ENCODE assay signal across 24 cellular contexts in genomic region chr2:237259201-237259600, GRCh38.
DNase-seq lines count a peak whose midpoint lies in the region; ATAC-seq, FAIRE-seq and TF ChIP-seq lines count a peak whose summit lies in the region.
"Had no signal": no experiment of that assay in that cellular context is flagged by ENCODE, and none has a peak within 500 bp of the region (broad histone marks: within the 10 kb centered on the region; RNA-seq: fewer than 3 reads in every experiment).

No MANE protein-coding gene starts in this region.

- no peak overlapping the region for H3K18ac ChIP-seq in H1 (ENCODE audit: extremely low read depth, low read length)

- H4K8ac ChIP-seq in H1 (ENCODE audit: extremely low read depth, insufficient read depth, low read length), result peak overlapping the region; percentile 4; the same call in 1 of the 2 replicates

- H2AK5ac ChIP-seq in H1 (ENCODE audit: low read depth, low read length), result no peak overlapping the region

- H3F3A ChIP-seq in GM23338 (replicated peaks; ENCODE audit: low read depth) (no peaks in the 10 kb centered on the region), smooth muscle cell (ENCODE audit: low read depth) (peaks cover 36% of the 10 kb centered on the region)

- H3K56ac ChIP-seq in H1 (replicated peaks; ENCODE audit: insufficient read length, low read depth, low read length), result no peak overlapping the region

- H2BK20ac ChIP-seq in H1 (ENCODE audit: low read length), result no peak overlapping the region

- FAIRE-seq in H1 (lab: Jason Lieb, UNC), result no peak
- FAIRE-seq: GM12891 had no signal

- intact Hi-C loops in lower lobe of right lung (cut with DNase I), result no loop called here

- no peak overlapping the region for H2BK15ac ChIP-seq in H1 (ENCODE audit: low read length)

- no peak for TF ChIP-seq CTCF in GM23338 (conservative IDR thresholded peaks at IDR 0.05; ENCODE audit: low read depth in 2 of 2)
- TF ChIP-seq CTCF in H1 (IDR thresholded peaks at IDR 0.05; ENCODE audit: control extremely low read depth in 1 of 3, insufficient read depth in 1 of 3, low read depth in 1 of 3, low read length in 3 of 3), result no peak
- no peak for TF ChIP-seq CTCF in lower lobe of right lung (IDR thresholded peaks at IDR 0.05)
- no peak for TF ChIP-seq CTCF in smooth muscle cell (IDR thresholded peaks at IDR 0.05; ENCODE audit: borderline replicate concordance, insufficient read depth, poor library complexity, severe bottlenecking)

- H3K27ac ChIP-seq in GM23338 (ENCODE audit: low read depth) (no peak overlapping the region), H1 (ENCODE audit: low read depth, low read length) (no peak overlapping the region), lower lobe of right lung (peak overlapping the region; percentile 43), smooth muscle cell (ENCODE audit: low read depth) (peak overlapping the region; percentile 98)
- H3K27ac ChIP-seq: C4-2B, epithelial cell of prostate, suprapubic skin had no signal

- no peak overlapping the region for H3K4me2 ChIP-seq in GM23338
- no peak overlapping the region for H3K4me2 ChIP-seq in H1 (ENCODE audit: insufficient read depth in 1 of 2, low read depth in 2 of 2, low read length in 2 of 2)
- H3K4me2 ChIP-seq in smooth muscle cell, result peak overlapping the region; percentile 76

- no peak overlapping the region for H2BK5ac ChIP-seq in H1 (ENCODE audit: low read depth, low read length)

- H3K27me3 ChIP-seq in GM23338 (ENCODE audit: insufficient read depth) (no peaks in the 10 kb centered on the region), H1 (replicated peaks in 1 of 4; ENCODE audit: control insufficient read depth in 3 of 4, extremely low read depth in 1 of 4, insufficient read depth in 3 of 4, low read length in 3 of 4) (no peaks in the 10 kb centered on the region), lower lobe of right lung (ENCODE audit: low read depth) (no peaks in the 10 kb centered on the region), smooth muscle cell (ENCODE audit: low read depth) (no peaks in the 10 kb centered on the region)
- H3K27me3 ChIP-seq: suprapubic skin had no signal

- H3K27ac Mint-ChIP-seq in GM23338, result no peak overlapping the region
- H3K27ac Mint-ChIP-seq: stimulated activated memory B cell treated with anti-CD40 and anti-IgM and Interleukin-4, amounts not matched to agents 10 μg/mL and 1 μg/mL and 100 μg/mL, for 72 hours; T-helper 2 cell treated with Interferon-gamma antibody and Interleukin-4, amounts not matched to agents 5 μg/mL and 100 μg/mL, for 36 hours; WTC11 had no signal

- H3K36me3 ChIP-seq in GM23338 (ENCODE audit: insufficient read depth) (no peaks in the 10 kb centered on the region), H1 (ENCODE audit: control insufficient read depth in 2 of 4, insufficient read depth in 4 of 4, low read length in 3 of 4) (no peaks in the 10 kb centered on the region), lower lobe of right lung (no peaks in the 10 kb centered on the region), smooth muscle cell (ENCODE audit: low read depth) (no peaks in the 10 kb centered on the region)
- H3K36me3 ChIP-seq: HAP-1, spleen, suprapubic skin had no signal

- H3K4me3 Mint-ChIP-seq in GM23338, result no peak overlapping the region
- H3K4me3 Mint-ChIP-seq: stimulated activated memory B cell treated with anti-CD40 and anti-IgM and Interleukin-4, amounts not matched to agents 10 μg/mL and 1 μg/mL and 100 μg/mL, for 72 hours; T-helper 2 cell treated with Interferon-gamma antibody and Interleukin-4, amounts not matched to agents 5 μg/mL and 100 μg/mL, for 36 hours; WTC11 had no signal

- H3K14ac ChIP-seq in H1 (ENCODE audit: insufficient read length), result no peak overlapping the region

- no peak overlapping the region for H4K5ac ChIP-seq in H1 (ENCODE audit: insufficient read length, low read depth, low read length)

- H3K9ac ChIP-seq in H1 (replicated peaks in 1 of 4; ENCODE audit: extremely low read depth in 1 of 4, low read depth in 3 of 4, low read length in 3 of 4) (no peak overlapping the region), smooth muscle cell (ENCODE audit: low read depth) (peak overlapping the region; percentile 86)

- no peaks in the 10 kb centered on the region for H3K23me2 ChIP-seq in H1 (ENCODE audit: low read depth, low read length)

- peaks cover 14% of the 10 kb centered on the region for H3K4me1 Mint-ChIP-seq in GM23338
- H3K4me1 Mint-ChIP-seq: stimulated activated memory B cell treated with anti-CD40 and anti-IgM and Interleukin-4, amounts not matched to agents 10 μg/mL and 1 μg/mL and 100 μg/mL, for 72 hours had no signal

- no peak for TF ChIP-seq EP300 in H1 (IDR thresholded peaks at IDR 0.05; ENCODE audit: borderline replicate concordance in 1 of 2, low read depth in 2 of 2, low read length in 2 of 2)

- H3K23ac ChIP-seq in H1 (ENCODE audit: insufficient read length), result no peak overlapping the region

- peak overlapping the region; percentile 30; the same call in 1 of the 2 replicates for H2BK12ac ChIP-seq in H1 (ENCODE audit: low read depth, low read length)

- H2AFZ ChIP-seq in GM23338, result peak overlapping the region; percentile 63; the same call in 1 of the 2 replicates
- H2AFZ ChIP-seq in H1 (ENCODE audit: low read length), result no peak overlapping the region
- H2AFZ ChIP-seq in smooth muscle cell (ENCODE audit: low read depth), result no peak overlapping the region

- H3K79me1 ChIP-seq in H1 (ENCODE audit: low read depth, low read length), result no peaks in the 10 kb centered on the region

- H3K36me3 Mint-ChIP-seq in GM23338 (ENCODE audit: low read depth), result no peaks in the 10 kb centered on the region
- H3K36me3 Mint-ChIP-seq: stimulated activated memory B cell treated with anti-CD40 and anti-IgM and Interleukin-4, amounts not matched to agents 10 μg/mL and 1 μg/mL and 100 μg/mL, for 72 hours; WTC11 had no signal

- CTCF ChIA-PET in H1 (lab: Charles Lee; ENCODE audit: partially characterized antibody), result interaction anchor here (1.5 to 1.7 kb wide), 2 partner anchors 160 to 192 kb away, joined by 3 to 4 read pairs; no protein-coding TSS in a partner anchor

- no peak overlapping the region for H3K4ac ChIP-seq in H1 (replicated peaks; ENCODE audit: insufficient read length, low read depth, low read length)

- no peaks in the 10 kb centered on the region for H3K79me2 ChIP-seq in GM23338 (replicated peaks; ENCODE audit: insufficient read depth)
- no peaks in the 10 kb centered on the region for H3K79me2 ChIP-seq in H1 (ENCODE audit: control insufficient read depth in 1 of 2, insufficient read depth in 2 of 2, low read length in 2 of 2)
- H3K79me2 ChIP-seq in smooth muscle cell (ENCODE audit: low read depth), result no peaks in the 10 kb centered on the region

- 92% methylated on average over 4 of the region's 4 CpGs; no CpG with 5 or more reads in 1 of the 2 experiments for WGBS in H1 (ENCODE audit: extremely low coverage in 1 of 2, insufficient coverage in 1 of 2, insufficient read length in 1 of 2, insufficient replicate concordance in 2 of 2, low coverage in 1 of 2, low lambda C conversion rate in 2 of 2, missing lambda C conversion rate in 1 of 2), 2 experiments
- 30% methylated on average over 4 of the region's 4 CpGs for whole genome bisulfite sequencing in smooth muscle cell (ENCODE audit: low lambda C conversion rate)

- no peaks in the 10 kb centered on the region for H3K9me3 ChIP-seq in H1 (ENCODE audit: insufficient read depth in 2 of 2, low read depth in 1 of 2, low read length in 1 of 2)
- H3K9me3 ChIP-seq in lower lobe of right lung, result no peaks in the 10 kb centered on the region
- no peaks in the 10 kb centered on the region for H3K9me3 ChIP-seq in smooth muscle cell (replicated peaks; ENCODE audit: low read depth)
- H3K9me3 ChIP-seq: HAP-1, spleen, suprapubic skin had no signal

- H3K4me1 ChIP-seq in GM23338 (ENCODE audit: insufficient read depth) (no peaks in the 10 kb centered on the region), H1 (replicated peaks in 1 of 4; ENCODE audit: control insufficient read depth in 3 of 4, insufficient read depth in 4 of 4, low read length in 3 of 4) (peaks cover 0 to 4% (median 0%) of the 10 kb centered on the region in 4 experiments; a peak in 1 of 7 replicates), lower lobe of right lung (peaks cover 30% of the 10 kb centered on the region), smooth muscle cell (ENCODE audit: low read depth) (peaks cover 38% of the 10 kb centered on the region)
- H3K4me1 ChIP-seq: HAP-1 had no signal

- H4K91ac ChIP-seq in H1 (replicated peaks; ENCODE audit: insufficient read length, low read length), result no peak overlapping the region

- no peaks in the 10 kb centered on the region for H4K20me1 ChIP-seq in GM23338 (replicated peaks; ENCODE audit: insufficient read depth)
- no peaks in the 10 kb centered on the region for H4K20me1 ChIP-seq in H1 (replicated peaks in 1 of 2; ENCODE audit: control insufficient read depth in 1 of 2, insufficient read depth in 2 of 2, low read length in 2 of 2)
- no peaks in the 10 kb centered on the region for H4K20me1 ChIP-seq in smooth muscle cell (ENCODE audit: low read depth)

- DNase-seq in GM23338 (ENCODE audit: low spot score) (no peak), H1 (ENCODE audit: low read depth in 1 of 2, low spot score in 2 of 2) (no peak), lower lobe of right lung (no peak), smooth muscle cell (lab: John Stamatoyannopoulos, UW; ENCODE audit: unreplicated experiment) (no peak)
- DNase-seq: activated naive CD4-positive, alpha-beta T cell treated with anti-CD3 and anti-CD28 coated beads, Interleukin-2, amount 50 U/mL, for 16 hours; Calu3; islet precursor cell; NCI-H1092 treated with DMSO at 0.1 percent for 48 hours; NCI-H1930; NCI-H774; spleen; stimulated activated CD4-positive, alpha-beta T cell treated with anti-CD3 and anti-CD28 coated beads, Interleukin-4, amount 100 ng/mL, for 1 hour had no signal

- H3K4me3 ChIP-seq in GM23338 (no peak overlapping the region), H1 (ENCODE audit: extremely low read depth in 1 of 4, insufficient read depth in 2 of 4, low read depth in 3 of 4, low read length in 4 of 4) (no peak overlapping the region), lower lobe of right lung (no peak overlapping the region), smooth muscle cell (no peak overlapping the region)
- H3K4me3 ChIP-seq: HAP-1, spleen, suprapubic skin had no signal

- TF ChIP-seq POLR2A in H1 (IDR thresholded peaks at IDR 0.05; ENCODE audit: control extremely low read depth in 1 of 2, low read depth in 2 of 2, low read length in 2 of 2), result no peak

- no peak for ATAC-seq in GM23338
- ATAC-seq in lower lobe of right lung, result no peak
- ATAC-seq in HG02852 (IDR thresholded peaks at IDR 0.05; ENCODE audit: unreplicated experiment), result no peak
- no peak for ATAC-seq in HG03280 (IDR thresholded peaks at IDR 0.05; ENCODE audit: unreplicated experiment)
- no peak for ATAC-seq in HG03175 (IDR thresholded peaks at IDR 0.05; ENCODE audit: unreplicated experiment)
- ATAC-seq in HG03521 (IDR thresholded peaks at IDR 0.05; ENCODE audit: unreplicated experiment), result no peak
- ATAC-seq: stimulated activated memory B cell treated with anti-CD40 and anti-IgM and Interleukin-4, amounts not matched to agents 10 μg/mL and 1 μg/mL and 100 μg/mL, for 72 hours; WTC11 had no signal

- H3K27me3 Mint-ChIP-seq in GM23338 (ENCODE audit: insufficient read depth, low read depth, poor library complexity), result peaks cover 4% of the 10 kb centered on the region

- no peaks in the 10 kb centered on the region for H3K9me3 Mint-ChIP-seq in GM23338
- H3K9me3 Mint-ChIP-seq: T-helper 2 cell treated with Interferon-gamma antibody and Interleukin-4, amounts not matched to agents 5 μg/mL and 100 μg/mL, for 36 hours; WTC11 had no signal

- POLR2A ChIA-PET in H1 (lab: Charles Lee; ENCODE audit: partially characterized antibody), result no interaction called here

- no peak for TF ChIP-seq RAD21 in H1 (IDR thresholded peaks at IDR 0.05 in 1 of 2, conservative IDR thresholded peaks at IDR 0.05 in 1 of 2; ENCODE audit: low read depth in 2 of 2, low read length in 2 of 2)

- H2BK120ac ChIP-seq in H1 (replicated peaks; ENCODE audit: low read depth, low read length), result no peak overlapping the region

- 0 out of 2 replicates have a peak, but pooled peaks cover 5% of the 10 kb centered on the region for H3K9me2 ChIP-seq in GM23338 (ENCODE audit: insufficient read depth)

Comparison
In these comparisons a context has a peak if more than half of its experiments do, and no peak if none do; other contexts are left out.
1. H3K27ac ChIP-seq: peak in lower lobe of right lung (single experiment) and smooth muscle cell (single experiment); none in GM23338 (single experiment) and H1 (single experiment).